ENCODE assay signal across 1 cellular context in the genomic region with DNA sequence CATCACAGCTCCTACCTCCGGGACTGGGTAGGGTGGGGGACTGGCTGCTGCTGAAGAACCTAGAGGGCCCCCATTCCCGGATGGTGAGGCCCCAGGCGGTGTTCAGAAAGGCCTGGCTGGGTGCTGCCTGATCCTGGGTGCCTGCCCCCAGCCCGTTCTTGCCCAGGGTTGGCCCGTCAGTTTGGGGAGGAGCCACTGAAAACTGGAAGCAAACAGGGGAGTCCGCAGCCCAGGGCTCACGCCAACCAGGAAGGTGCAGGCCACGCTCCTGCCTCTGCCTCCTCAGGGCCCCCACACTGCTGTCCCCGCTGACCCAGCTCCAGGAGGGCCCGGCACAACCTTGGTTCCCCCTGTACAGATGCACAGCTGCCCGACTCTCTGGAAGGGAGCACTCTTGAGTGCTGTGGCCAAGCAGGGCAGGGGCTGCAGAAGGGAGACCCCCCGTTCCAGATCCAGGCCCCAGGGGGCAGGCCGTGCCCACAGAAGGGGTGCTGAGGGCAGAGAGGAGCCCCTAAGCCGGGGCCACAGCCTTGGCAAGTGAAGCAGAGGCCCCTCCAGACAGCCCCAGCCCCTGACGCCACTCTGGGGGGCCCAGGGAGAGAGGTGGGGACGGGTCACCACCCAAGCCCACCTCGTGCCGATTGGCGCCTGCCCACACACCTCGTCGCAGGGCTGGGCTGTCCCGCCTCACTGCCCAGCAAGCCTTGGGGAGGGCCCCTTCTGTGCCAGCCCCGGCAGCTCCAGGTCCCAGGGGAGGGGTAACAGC.
TF ChIP-seq lines count a peak whose summit lies in the region.

No MANE protein-coding gene starts in this region.

TF ChIP-seq in HepG2, 621 proteins besides CTCF, POLR2A, EP300 and RAD21 (continued from another document and continues in another):
- TF ChIP-seq, protein P1, sequence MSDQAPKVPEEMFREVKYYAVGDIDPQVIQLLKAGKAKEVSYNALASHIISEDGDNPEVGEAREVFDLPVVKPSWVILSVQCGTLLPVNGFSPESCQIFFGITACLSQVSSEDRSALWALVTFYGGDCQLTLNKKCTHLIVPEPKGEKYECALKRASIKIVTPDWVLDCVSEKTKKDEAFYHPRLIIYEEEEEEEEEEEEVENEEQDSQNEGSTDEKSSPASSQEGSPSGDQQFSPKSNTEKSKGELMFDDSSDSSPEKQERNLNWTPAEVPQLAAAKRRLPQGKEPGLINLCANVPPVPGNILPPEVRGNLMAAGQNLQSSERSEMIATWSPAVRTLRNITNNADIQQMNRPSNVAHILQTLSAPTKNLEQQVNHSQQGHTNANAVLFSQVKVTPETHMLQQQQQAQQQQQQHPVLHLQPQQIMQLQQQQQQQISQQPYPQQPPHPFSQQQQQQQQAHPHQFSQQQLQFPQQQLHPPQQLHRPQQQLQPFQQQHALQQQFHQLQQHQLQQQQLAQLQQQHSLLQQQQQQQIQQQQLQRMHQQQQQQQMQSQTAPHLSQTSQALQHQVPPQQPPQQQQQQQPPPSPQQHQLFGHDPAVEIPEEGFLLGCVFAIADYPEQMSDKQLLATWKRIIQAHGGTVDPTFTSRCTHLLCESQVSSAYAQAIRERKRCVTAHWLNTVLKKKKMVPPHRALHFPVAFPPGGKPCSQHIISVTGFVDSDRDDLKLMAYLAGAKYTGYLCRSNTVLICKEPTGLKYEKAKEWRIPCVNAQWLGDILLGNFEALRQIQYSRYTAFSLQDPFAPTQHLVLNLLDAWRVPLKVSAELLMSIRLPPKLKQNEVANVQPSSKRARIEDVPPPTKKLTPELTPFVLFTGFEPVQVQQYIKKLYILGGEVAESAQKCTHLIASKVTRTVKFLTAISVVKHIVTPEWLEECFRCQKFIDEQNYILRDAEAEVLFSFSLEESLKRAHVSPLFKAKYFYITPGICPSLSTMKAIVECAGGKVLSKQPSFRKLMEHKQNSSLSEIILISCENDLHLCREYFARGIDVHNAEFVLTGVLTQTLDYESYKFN (CRISPR knock-in tag; conservative IDR thresholded peaks at IDR 0.05) = 0 out of 2 replicates have a peak, but pooled peaks have one; percentile 30
- TF ChIP-seq, protein P2, sequence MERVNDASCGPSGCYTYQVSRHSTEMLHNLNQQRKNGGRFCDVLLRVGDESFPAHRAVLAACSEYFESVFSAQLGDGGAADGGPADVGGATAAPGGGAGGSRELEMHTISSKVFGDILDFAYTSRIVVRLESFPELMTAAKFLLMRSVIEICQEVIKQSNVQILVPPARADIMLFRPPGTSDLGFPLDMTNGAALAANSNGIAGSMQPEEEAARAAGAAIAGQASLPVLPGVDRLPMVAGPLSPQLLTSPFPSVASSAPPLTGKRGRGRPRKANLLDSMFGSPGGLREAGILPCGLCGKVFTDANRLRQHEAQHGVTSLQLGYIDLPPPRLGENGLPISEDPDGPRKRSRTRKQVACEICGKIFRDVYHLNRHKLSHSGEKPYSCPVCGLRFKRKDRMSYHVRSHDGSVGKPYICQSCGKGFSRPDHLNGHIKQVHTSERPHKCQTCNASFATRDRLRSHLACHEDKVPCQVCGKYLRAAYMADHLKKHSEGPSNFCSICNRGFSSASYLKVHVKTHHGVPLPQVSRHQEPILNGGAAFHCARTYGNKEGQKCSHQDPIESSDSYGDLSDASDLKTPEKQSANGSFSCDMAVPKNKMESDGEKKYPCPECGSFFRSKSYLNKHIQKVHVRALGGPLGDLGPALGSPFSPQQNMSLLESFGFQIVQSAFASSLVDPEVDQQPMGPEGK (CRISPR knock-in tag; IDR thresholded peaks at IDR 0.05) = peak; percentile 83
- TF ChIP-seq SRSF1 (optimal IDR thresholded peaks at IDR 0.05; ENCODE audit: low read depth, low read length) = peak; percentile 20
- no peak for TF ChIP-seq MED8 (CRISPR knock-in tag; IDR thresholded peaks at IDR 0.05; ENCODE audit: insufficient replicate concordance)
- peak; percentile 72 for TF ChIP-seq ZNF501 (CRISPR knock-in tag; IDR thresholded peaks at IDR 0.05)
- TF ChIP-seq, protein P3, sequence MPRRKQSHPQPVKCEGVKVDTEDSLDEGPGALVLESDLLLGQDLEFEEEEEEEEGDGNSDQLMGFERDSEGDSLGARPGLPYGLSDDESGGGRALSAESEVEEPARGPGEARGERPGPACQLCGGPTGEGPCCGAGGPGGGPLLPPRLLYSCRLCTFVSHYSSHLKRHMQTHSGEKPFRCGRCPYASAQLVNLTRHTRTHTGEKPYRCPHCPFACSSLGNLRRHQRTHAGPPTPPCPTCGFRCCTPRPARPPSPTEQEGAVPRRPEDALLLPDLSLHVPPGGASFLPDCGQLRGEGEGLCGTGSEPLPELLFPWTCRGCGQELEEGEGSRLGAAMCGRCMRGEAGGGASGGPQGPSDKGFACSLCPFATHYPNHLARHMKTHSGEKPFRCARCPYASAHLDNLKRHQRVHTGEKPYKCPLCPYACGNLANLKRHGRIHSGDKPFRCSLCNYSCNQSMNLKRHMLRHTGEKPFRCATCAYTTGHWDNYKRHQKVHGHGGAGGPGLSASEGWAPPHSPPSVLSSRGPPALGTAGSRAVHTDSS (CRISPR knock-in tag; conservative IDR thresholded peaks at IDR 0.05) = no peak
- peak; percentile 54; the same call in 1 of the 2 replicates for TF ChIP-seq ZNF563 (CRISPR knock-in tag; IDR thresholded peaks at IDR 0.05)
- TF ChIP-seq, protein P4, sequence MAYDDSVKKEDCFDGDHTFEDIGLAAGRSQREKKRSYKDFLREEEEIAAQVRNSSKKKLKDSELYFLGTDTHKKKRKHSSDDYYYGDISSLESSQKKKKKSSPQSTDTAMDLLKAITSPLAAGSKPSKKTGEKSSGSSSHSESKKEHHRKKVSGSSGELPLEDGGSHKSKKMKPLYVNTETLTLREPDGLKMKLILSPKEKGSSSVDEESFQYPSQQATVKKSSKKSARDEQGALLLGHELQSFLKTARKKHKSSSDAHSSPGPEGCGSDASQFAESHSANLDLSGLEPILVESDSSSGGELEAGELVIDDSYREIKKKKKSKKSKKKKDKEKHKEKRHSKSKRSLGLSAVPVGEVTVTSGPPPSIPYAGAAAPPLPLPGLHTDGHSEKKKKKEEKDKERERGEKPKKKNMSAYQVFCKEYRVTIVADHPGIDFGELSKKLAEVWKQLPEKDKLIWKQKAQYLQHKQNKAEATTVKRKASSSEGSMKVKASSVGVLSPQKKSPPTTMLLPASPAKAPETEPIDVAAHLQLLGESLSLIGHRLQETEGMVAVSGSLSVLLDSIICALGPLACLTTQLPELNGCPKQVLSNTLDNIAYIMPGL (CRISPR knock-in tag; IDR thresholded peaks at IDR 0.05; ENCODE audit: borderline replicate concordance in 1 of 2, low read depth in 1 of 2) = peak in 1 of 2 experiments; percentile 40; a peak in 1 of 4 replicates
- TF ChIP-seq ZFP37 (CRISPR knock-in tag; IDR thresholded peaks at IDR 0.05; ENCODE audit: borderline replicate concordance) = no peak
- TF ChIP-seq TEAD2 (CRISPR knock-in tag; IDR thresholded peaks at IDR 0.05) = no peak
- no peak for TF ChIP-seq HMG20A (CRISPR knock-in tag; IDR thresholded peaks at IDR 0.05; ENCODE audit: borderline replicate concordance)
- no peak for TF ChIP-seq MAFF (IDR thresholded peaks at IDR 0.05; ENCODE audit: low read depth, low read length)
- peak; percentile 78 for TF ChIP-seq POLR2G (IDR thresholded peaks at IDR 0.05; ENCODE audit: low read depth, low read length)
- TF ChIP-seq ZNF781 (CRISPR knock-in tag; IDR thresholded peaks at IDR 0.05; ENCODE audit: borderline replicate concordance, not compliant biosample characterization) = no peak
- no peak for TF ChIP-seq ZNF432 (CRISPR knock-in tag; IDR thresholded peaks at IDR 0.05; ENCODE audit: borderline replicate concordance)
- TF ChIP-seq, protein P5, sequence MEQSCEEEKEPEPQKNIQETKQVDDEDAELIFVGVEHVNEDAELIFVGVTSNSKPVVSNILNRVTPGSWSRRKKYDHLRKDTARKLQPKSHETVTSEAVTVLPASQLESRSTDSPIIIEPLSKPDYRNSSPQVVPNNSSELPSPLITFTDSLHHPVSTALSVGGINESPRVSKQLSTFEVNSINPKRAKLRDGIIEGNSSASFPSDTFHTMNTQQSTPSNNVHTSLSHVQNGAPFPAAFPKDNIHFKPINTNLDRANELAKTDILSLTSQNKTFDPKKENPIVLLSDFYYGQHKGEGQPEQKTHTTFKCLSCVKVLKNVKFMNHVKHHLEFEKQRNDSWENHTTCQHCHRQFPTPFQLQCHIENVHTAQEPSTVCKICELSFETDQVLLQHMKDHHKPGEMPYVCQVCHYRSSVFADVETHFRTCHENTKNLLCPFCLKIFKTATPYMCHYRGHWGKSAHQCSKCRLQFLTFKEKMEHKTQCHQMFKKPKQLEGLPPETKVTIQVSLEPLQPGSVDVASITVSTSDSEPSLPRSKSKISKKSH (CRISPR knock-in tag; IDR thresholded peaks at IDR 0.05; ENCODE audit: borderline replicate concordance) = peak; percentile 52; the same call in 1 of the 2 replicates
- TF ChIP-seq ZNF510 (CRISPR knock-in tag; IDR thresholded peaks at IDR 0.05; ENCODE audit: low read depth) = no peak
- TF ChIP-seq, protein P6, sequence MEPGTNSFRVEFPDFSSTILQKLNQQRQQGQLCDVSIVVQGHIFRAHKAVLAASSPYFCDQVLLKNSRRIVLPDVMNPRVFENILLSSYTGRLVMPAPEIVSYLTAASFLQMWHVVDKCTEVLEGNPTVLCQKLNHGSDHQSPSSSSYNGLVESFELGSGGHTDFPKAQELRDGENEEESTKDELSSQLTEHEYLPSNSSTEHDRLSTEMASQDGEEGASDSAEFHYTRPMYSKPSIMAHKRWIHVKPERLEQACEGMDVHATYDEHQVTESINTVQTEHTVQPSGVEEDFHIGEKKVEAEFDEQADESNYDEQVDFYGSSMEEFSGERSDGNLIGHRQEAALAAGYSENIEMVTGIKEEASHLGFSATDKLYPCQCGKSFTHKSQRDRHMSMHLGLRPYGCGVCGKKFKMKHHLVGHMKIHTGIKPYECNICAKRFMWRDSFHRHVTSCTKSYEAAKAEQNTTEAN (CRISPR knock-in tag; conservative IDR thresholded peaks at IDR 0.05) = no peak
- no peak for TF ChIP-seq SMAD9 (CRISPR knock-in tag; IDR thresholded peaks at IDR 0.05)
- no peak for TF ChIP-seq SIN3B (IDR thresholded peaks at IDR 0.05; ENCODE audit: low read length)
- no peak for TF ChIP-seq YEATS2 (CRISPR knock-in tag; IDR thresholded peaks at IDR 0.05; ENCODE audit: borderline replicate concordance)
- TF ChIP-seq, protein P7, sequence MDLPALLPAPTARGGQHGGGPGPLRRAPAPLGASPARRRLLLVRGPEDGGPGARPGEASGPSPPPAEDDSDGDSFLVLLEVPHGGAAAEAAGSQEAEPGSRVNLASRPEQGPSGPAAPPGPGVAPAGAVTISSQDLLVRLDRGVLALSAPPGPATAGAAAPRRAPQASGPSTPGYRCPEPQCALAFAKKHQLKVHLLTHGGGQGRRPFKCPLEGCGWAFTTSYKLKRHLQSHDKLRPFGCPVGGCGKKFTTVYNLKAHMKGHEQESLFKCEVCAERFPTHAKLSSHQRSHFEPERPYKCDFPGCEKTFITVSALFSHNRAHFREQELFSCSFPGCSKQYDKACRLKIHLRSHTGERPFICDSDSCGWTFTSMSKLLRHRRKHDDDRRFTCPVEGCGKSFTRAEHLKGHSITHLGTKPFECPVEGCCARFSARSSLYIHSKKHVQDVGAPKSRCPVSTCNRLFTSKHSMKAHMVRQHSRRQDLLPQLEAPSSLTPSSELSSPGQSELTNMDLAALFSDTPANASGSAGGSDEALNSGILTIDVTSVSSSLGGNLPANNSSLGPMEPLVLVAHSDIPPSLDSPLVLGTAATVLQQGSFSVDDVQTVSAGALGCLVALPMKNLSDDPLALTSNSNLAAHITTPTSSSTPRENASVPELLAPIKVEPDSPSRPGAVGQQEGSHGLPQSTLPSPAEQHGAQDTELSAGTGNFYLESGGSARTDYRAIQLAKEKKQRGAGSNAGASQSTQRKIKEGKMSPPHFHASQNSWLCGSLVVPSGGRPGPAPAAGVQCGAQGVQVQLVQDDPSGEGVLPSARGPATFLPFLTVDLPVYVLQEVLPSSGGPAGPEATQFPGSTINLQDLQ (CRISPR knock-in tag; IDR thresholded peaks at IDR 0.05) = no peak
- TF ChIP-seq FOSL1 (CRISPR knock-in tag; IDR thresholded peaks at IDR 0.05; ENCODE audit: borderline replicate concordance) = no peak
- 0 out of 2 replicates have a peak, but pooled peaks have one; percentile 39 for TF ChIP-seq ZNF605 (CRISPR knock-in tag; IDR thresholded peaks at IDR 0.05)
- TF ChIP-seq NRL (CRISPR knock-in tag; IDR thresholded peaks at IDR 0.05; ENCODE audit: borderline replicate concordance) = no peak
- TF ChIP-seq ZNF430 (CRISPR knock-in tag; IDR thresholded peaks at IDR 0.05) = 0 out of 2 replicates have a peak, but pooled peaks have one; percentile 49
- TF ChIP-seq HNRNPUL1 (IDR thresholded peaks at IDR 0.05; ENCODE audit: low read depth, low read length) = no peak
- peak; percentile 38; the same call in 1 of the 2 replicates for TF ChIP-seq PHF8 (CRISPR knock-in tag; IDR thresholded peaks at IDR 0.05)
- no peak for TF ChIP-seq TEAD3 (CRISPR knock-in tag; optimal IDR thresholded peaks at IDR 0.05; ENCODE audit: borderline replicate concordance)
- TF ChIP-seq ETV6 (CRISPR knock-in tag; conservative IDR thresholded peaks at IDR 0.05) = no peak
- TF ChIP-seq HDAC1 (CRISPR knock-in tag; IDR thresholded peaks at IDR 0.05) = no peak
- 0 out of 2 replicates have a peak, but pooled peaks have one; percentile 34 for TF ChIP-seq KDM5B (CRISPR knock-in tag; IDR thresholded peaks at IDR 0.05; ENCODE audit: borderline replicate concordance)
- peak; percentile 94 for TF ChIP-seq ZNF263 (CRISPR knock-in tag; IDR thresholded peaks at IDR 0.05)
- TF ChIP-seq, protein P8, sequence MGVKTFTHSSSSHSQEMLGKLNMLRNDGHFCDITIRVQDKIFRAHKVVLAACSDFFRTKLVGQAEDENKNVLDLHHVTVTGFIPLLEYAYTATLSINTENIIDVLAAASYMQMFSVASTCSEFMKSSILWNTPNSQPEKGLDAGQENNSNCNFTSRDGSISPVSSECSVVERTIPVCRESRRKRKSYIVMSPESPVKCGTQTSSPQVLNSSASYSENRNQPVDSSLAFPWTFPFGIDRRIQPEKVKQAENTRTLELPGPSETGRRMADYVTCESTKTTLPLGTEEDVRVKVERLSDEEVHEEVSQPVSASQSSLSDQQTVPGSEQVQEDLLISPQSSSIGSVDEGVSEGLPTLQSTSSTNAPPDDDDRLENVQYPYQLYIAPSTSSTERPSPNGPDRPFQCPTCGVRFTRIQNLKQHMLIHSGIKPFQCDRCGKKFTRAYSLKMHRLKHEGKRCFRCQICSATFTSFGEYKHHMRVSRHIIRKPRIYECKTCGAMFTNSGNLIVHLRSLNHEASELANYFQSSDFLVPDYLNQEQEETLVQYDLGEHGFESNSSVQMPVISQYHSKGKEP (CRISPR knock-in tag; IDR thresholded peaks at IDR 0.05) = no peak
- no peak for TF ChIP-seq ZMYM3 (CRISPR knock-in tag; IDR thresholded peaks at IDR 0.05)
- TF ChIP-seq ZNF572 (CRISPR knock-in tag; IDR thresholded peaks at IDR 0.05) = peak; percentile 46; the same call in 1 of the 2 replicates
- TF ChIP-seq ZNF496 (CRISPR knock-in tag; IDR thresholded peaks at IDR 0.05; ENCODE audit: insufficient replicate concordance) = no peak
- TF ChIP-seq, protein P9, sequence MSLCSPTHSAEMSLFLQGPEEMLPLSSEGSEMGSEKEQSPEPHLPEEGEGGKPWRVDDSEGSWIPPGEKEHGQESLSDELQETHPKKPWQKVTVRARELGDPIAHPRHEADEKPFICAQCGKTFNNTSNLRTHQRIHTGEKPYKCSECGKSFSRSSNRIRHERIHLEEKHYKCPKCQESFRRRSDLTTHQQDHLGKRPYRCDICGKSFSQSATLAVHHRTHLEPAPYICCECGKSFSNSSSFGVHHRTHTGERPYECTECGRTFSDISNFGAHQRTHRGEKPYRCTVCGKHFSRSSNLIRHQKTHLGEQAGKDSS (CRISPR knock-in tag; IDR thresholded peaks at IDR 0.05; ENCODE audit: borderline replicate concordance, low read depth) = no peak; the same call in 1 of the 2 replicates
- TF ChIP-seq ZFP90 (CRISPR knock-in tag; IDR thresholded peaks at IDR 0.05; ENCODE audit: borderline replicate concordance) = no peak
- no peak for TF ChIP-seq MATR3 (CRISPR knock-in tag; IDR thresholded peaks at IDR 0.05)
- 0 out of 2 replicates have a peak, but pooled peaks have one; percentile 67 for TF ChIP-seq HNRNPL (IDR thresholded peaks at IDR 0.05; ENCODE audit: low read depth, low read length)
